8 cellular contexts compared by ENCODE assay signal in the genomic region with DNA sequence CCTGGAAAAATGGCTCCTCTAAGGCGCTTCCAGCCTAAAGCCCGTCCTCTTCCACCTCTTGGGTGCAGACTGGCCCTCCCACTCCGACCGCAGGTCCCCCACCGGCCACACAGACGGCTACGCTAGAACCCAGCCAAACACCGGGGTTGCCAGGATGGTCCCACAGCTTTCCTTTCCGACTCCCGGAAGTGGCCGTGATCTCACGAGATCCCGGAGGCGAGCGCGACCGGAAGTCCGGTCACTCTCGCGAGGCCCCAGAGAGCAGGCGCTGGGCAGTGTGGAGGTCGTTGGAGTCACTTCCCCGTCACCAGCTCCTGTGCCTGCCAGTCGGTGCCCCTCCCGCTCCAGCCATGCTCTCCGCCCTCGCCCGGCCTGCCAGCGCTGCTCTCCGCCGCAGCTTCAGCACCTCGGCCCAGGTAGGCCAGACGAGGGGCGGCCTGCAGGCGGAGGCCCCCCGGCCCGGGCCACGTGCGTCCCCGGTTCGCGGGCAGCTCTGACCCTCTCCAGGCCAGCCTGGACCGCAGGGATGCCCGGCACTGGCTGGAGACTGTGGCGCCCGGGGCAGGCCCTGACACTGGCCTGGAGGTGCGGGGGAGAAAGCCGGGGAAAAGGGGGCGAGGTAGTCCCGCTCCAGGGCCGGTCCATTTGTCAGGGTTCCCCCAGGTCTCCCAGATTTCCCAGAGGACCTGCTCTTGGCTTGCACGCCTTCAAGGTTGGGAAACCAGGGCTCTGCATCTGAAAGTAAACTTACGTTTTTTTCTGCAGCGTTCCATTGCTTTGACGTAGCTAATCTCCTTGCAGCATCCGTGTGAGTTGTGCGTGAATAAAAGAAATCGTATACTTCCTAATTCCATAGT. TPM values are rescaled to one million over a fixed set of nuclear protein-coding genes. Genes with fewer than 3 reads are reported as not detected.
DNase-seq lines count a peak whose midpoint lies in the region; ATAC-seq and TF ChIP-seq lines count a peak whose summit lies in the region.

A gene with protein sequence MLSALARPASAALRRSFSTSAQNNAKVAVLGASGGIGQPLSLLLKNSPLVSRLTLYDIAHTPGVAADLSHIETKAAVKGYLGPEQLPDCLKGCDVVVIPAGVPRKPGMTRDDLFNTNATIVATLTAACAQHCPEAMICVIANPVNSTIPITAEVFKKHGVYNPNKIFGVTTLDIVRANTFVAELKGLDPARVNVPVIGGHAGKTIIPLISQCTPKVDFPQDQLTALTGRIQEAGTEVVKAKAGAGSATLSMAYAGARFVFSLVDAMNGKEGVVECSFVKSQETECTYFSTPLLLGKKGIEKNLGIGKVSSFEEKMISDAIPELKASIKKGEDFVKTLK (plus strand): TSS at position 296 of the 857 bp plus-strand sequence. CDS start 55 bp downstream, at position 351.
A gene with protein sequence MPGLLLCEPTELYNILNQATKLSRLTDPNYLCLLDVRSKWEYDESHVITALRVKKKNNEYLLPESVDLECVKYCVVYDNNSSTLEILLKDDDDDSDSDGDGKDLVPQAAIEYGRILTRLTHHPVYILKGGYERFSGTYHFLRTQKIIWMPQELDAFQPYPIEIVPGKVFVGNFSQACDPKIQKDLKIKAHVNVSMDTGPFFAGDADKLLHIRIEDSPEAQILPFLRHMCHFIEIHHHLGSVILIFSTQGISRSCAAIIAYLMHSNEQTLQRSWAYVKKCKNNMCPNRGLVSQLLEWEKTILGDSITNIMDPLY (minus strand): TSS at position 190 of the 857 bp plus-strand sequence. CDS start 17,477 bp downstream, outside the sequence.

- H3K4me2 ChIP-seq in smooth muscle cell, result peak within 1 kb of the TSS; percentile 98

- H3K9me3 Mint-ChIP-seq in activated B cell treated with CpG ODN at 0.5 μM for 24 hours, result no peaks in the 10 kb centered on the region

- H3K4me3 ChIP-seq in AG09309 (ENCODE audit: control insufficient read depth, low read depth, low read length) (peak within 1 kb of the TSS; percentile 74), cardiac fibroblast (replicated peaks in 1 of 2; ENCODE audit: low read depth in 2 of 2, low read length in 2 of 2) (peak within 1 kb of the TSS; percentile 95 to 98), smooth muscle cell (peak within 1 kb of the TSS; percentile 91)

- TF ChIP-seq POLR2A in GM18951 (IDR thresholded peaks at IDR 0.05; ENCODE audit: extremely low read depth, insufficient read depth, insufficient read length), result peak; percentile 95

- peaks cover 40% of the 10 kb centered on the region for H3K4me1 Mint-ChIP-seq in activated B cell treated with CpG ODN at 0.5 μM for 24 hours

- H3K9ac ChIP-seq in smooth muscle cell (ENCODE audit: low read depth), result peak within 1 kb of the TSS; percentile 97

- WGBS in smooth muscle cell (ENCODE audit: low lambda C conversion rate), result under 1% methylated on average over 57 of the region's 58 CpGs

- peak; percentile 75 for DNase-seq in AG09309 (ENCODE audit: low read depth)
- DNase-seq in NCI-H2227 treated with DMSO at 0.1 percent for 48 hours (lab: John Stamatoyannopoulos, UW), result peak; percentile 79
- peak; percentile 82 for DNase-seq in activated B cell treated with CpG ODN at 0.5 μM for 24 hours
- peak; percentile 97 for DNase-seq in cardiac fibroblast (ENCODE audit: low read depth in 2 of 2)
- DNase-seq in iPS-NIHi7 (ENCODE audit: extremely low spot score), result peak; percentile 99
- DNase-seq in smooth muscle cell (lab: John Stamatoyannopoulos, UW; ENCODE audit: unreplicated experiment), result peak; percentile 70

- peaks cover 36% of the 10 kb centered on the region for H3K36me3 Mint-ChIP-seq in activated B cell treated with CpG ODN at 0.5 μM for 24 hours (ENCODE audit: low read depth)

- POLR2A ChIA-PET in activated B cell treated with CpG ODN at 0.5 μM for 24 hours (lab: Charles Lee), result interaction anchor here (0.6 to 2.3 kb wide), 14 partner anchors 10 to 1954 kb away, joined by 3 to 17 read pairs (median 4); a partner anchor contains a TSS

- no peaks in the 10 kb centered on the region for H3K36me3 ChIP-seq in smooth muscle cell (ENCODE audit: low read depth)

- H3K27me3 ChIP-seq in smooth muscle cell (ENCODE audit: low read depth), result no peaks in the 10 kb centered on the region

- intact Hi-C loops in activated B cell treated with CpG ODN at 0.5 μM for 24 hours (cut with micrococcal nuclease), result loop anchor here (1.0 to 5.0 kb wide), 6 partner anchors 53 to 311 kb away; a partner anchor contains a TSS

- H4K20me1 ChIP-seq in smooth muscle cell (ENCODE audit: low read depth), result peaks cover 32% of the 10 kb centered on the region

- H3K27me3 Mint-ChIP-seq in activated B cell treated with CpG ODN at 0.5 μM for 24 hours, result no peaks in the 10 kb centered on the region

- ATAC-seq in HG03175 (IDR thresholded peaks at IDR 0.05; ENCODE audit: unreplicated experiment) (peak; percentile 91), activated B cell treated with CpG ODN at 0.5 μM for 24 hours (ENCODE audit: low read depth) (peak; percentile 89)

- no peak for TF ChIP-seq CTCF in AG09309 (IDR thresholded peaks at IDR 0.05; ENCODE audit: control insufficient read depth, insufficient read depth, low read depth, low read length, missing control alignments)
- no peak for TF ChIP-seq CTCF in activated B cell treated with CpG ODN at 0.5 μM for 24 hours (IDR thresholded peaks at IDR 0.05)
- no peak for TF ChIP-seq CTCF in cardiac fibroblast (IDR thresholded peaks at IDR 0.05; ENCODE audit: low read depth, low read length)
- TF ChIP-seq CTCF in smooth muscle cell (IDR thresholded peaks at IDR 0.05; ENCODE audit: borderline replicate concordance, insufficient read depth, poor library complexity, severe bottlenecking), result no peak

- H3K9me3 ChIP-seq in smooth muscle cell (replicated peaks; ENCODE audit: low read depth), result no peaks in the 10 kb centered on the region

- peaks cover 12% of the 10 kb centered on the region for H3K4me1 ChIP-seq in smooth muscle cell (ENCODE audit: low read depth)

- peaks cover 70% of the 10 kb centered on the region for H3K79me2 ChIP-seq in smooth muscle cell (ENCODE audit: low read depth)

- in situ Hi-C loops in GM18951 (cut with MboI; ENCODE audit: low sequenced_read_pairs, unreplicated experiment), result no loop called here

- CTCF ChIA-PET in activated B cell treated with CpG ODN at 0.5 μM for 24 hours (lab: Charles Lee), result interaction anchor here (1.2 to 1.4 kb wide), 2 partner anchors 133 to 266 kb away, joined by 3 to 7 read pairs; a partner anchor contains a TSS

- peak within 1 kb of the TSS; percentile 95 for H3K27ac Mint-ChIP-seq in activated B cell treated with CpG ODN at 0.5 μM for 24 hours

- peak within 1 kb of the TSS; percentile 28 for H2AFZ ChIP-seq in smooth muscle cell (ENCODE audit: low read depth)

- no peaks in the 10 kb centered on the region for H3F3A ChIP-seq in smooth muscle cell (ENCODE audit: low read depth)

- H3K4me3 Mint-ChIP-seq in activated B cell treated with CpG ODN at 0.5 μM for 24 hours, result peak within 1 kb of the TSS; percentile 98

- peak within 1 kb of the TSS; percentile 94 for H3K27ac ChIP-seq in smooth muscle cell (ENCODE audit: low read depth)

RNA-seq across cellular contexts. Expression of the first gene that starts in this region (rescaled TPM):
- total RNA-seq in activated B cell treated with CpG ODN at 0.5 μM for 24 hours (120 and 125 TPM in 2 replicates), smooth muscle cell (57.0 and 58.1 TPM in 2 replicates)
- polyA plus RNA-seq in smooth muscle cell, result 216 and 221 TPM in 2 replicates

RNA-seq across cellular contexts. Expression of the second gene that starts in this region (rescaled TPM):
- total RNA-seq in activated B cell treated with CpG ODN at 0.5 μM for 24 hours (23.1 and 28.1 TPM in 2 replicates), smooth muscle cell (72.2 and 84.0 TPM in 2 replicates)
- polyA plus RNA-seq in smooth muscle cell, result 75.6 and 95.7 TPM in 2 replicates

Comparison
In these comparisons a context has a peak if more than half of its experiments do, and no peak if none do; other contexts are left out.
1. Peak in every context shown above with its lines: DNase-seq, ATAC-seq, H3K4me3 ChIP-seq and H3K27ac ChIP-seq.